1 cellular context compared by ENCODE assay signal in the genomic region with DNA sequence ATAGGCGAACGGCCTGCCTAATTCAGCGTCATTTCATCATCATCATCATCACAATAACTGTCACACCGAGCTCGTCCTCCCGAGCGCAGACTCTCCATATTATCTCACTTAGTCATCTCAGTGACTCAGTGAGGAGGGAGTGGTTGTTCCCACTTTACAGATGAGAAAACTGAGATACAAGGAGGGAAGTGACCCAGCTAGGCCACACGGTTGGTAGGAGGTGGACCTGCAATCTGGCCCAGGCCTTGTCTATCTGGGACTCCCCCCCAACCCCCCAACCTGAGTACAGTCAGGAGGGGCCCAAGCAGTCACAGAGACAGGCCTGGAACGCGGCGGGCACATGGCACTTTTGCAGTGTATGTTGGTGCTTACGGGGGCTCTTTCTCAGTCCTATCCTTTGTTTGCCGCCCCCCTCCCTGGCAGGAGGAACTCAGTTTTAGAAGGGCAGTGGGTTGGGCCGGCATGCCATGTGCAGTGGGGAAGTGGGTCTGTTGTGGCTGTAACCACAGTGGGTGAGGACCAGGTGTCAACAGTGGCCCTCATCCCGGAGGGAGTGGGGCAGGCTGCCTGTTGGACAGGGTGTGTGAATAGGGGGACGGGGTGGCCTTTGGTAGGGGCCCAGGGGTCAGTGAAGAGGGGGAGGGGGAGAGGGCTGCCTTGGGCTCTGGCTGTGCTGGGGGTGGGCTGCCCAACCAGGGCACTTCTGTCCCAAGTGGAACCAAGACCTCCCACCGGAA.
TF ChIP-seq lines count a peak whose summit lies in the region.

No MANE protein-coding gene starts in this region.

TF ChIP-seq in K562, 482 proteins besides CTCF, POLR2A, EP300 and RAD21 (continued from another document):
- TF ChIP-seq, protein P1, sequence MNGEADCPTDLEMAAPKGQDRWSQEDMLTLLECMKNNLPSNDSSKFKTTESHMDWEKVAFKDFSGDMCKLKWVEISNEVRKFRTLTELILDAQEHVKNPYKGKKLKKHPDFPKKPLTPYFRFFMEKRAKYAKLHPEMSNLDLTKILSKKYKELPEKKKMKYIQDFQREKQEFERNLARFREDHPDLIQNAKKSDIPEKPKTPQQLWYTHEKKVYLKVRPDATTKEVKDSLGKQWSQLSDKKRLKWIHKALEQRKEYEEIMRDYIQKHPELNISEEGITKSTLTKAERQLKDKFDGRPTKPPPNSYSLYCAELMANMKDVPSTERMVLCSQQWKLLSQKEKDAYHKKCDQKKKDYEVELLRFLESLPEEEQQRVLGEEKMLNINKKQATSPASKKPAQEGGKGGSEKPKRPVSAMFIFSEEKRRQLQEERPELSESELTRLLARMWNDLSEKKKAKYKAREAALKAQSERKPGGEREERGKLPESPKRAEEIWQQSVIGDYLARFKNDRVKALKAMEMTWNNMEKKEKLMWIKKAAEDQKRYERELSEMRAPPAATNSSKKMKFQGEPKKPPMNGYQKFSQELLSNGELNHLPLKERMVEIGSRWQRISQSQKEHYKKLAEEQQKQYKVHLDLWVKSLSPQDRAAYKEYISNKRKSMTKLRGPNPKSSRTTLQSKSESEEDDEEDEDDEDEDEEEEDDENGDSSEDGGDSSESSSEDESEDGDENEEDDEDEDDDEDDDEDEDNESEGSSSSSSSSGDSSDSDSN (IDR thresholded peaks at IDR 0.05; ENCODE audit: borderline replicate concordance in 1 of 2, low read depth in 2 of 2, low read length in 2 of 2): no peak
- TF ChIP-seq DDX20 (tag; IDR thresholded peaks at IDR 0.05; ENCODE audit: low read depth) (no peak), SRSF3 (IDR thresholded peaks at IDR 0.05; ENCODE audit: insufficient read depth, low read length) (no peak), IFI16 (CRISPR knock-in tag; IDR thresholded peaks at IDR 0.05) (no peak), SUPT5H (IDR thresholded peaks at IDR 0.05) (no peak), FOSL1 (tag; conservative IDR thresholded peaks at IDR 0.05) (peak; percentile 79), HMG20A (CRISPR knock-in tag; conservative IDR thresholded peaks at IDR 0.05) (no peak), HDGF (IDR thresholded peaks at IDR 0.05) (no peak), RCOR1 (IDR thresholded peaks at IDR 0.05; ENCODE audit: borderline replicate concordance in 1 of 2, low read depth in 2 of 2, low read length in 2 of 2) (peak; percentile 26 to 94; a peak in 2 of 4 replicates), RBM39 (optimal IDR thresholded peaks at IDR 0.05; ENCODE audit: low read depth, low read length) (peak; percentile 29), NR1H2 (CRISPR knock-in tag; IDR thresholded peaks at IDR 0.05) (no peak), FUS (optimal IDR thresholded peaks at IDR 0.05; ENCODE audit: low read depth, low read length) (no peak), CHD4 (IDR thresholded peaks at IDR 0.05; ENCODE audit: insufficient read depth, insufficient replicate concordance, low read depth, low read length, poor library complexity, severe bottlenecking) (peak; percentile 82), MTF1 (CRISPR knock-in tag; IDR thresholded peaks at IDR 0.05; ENCODE audit: borderline replicate concordance) (no peak), PTBP1 (IDR thresholded peaks at IDR 0.05; ENCODE audit: low read depth, low read length) (peak; percentile 88; the same call in 1 of the 2 replicates), SMARCC2 (IDR thresholded peaks at IDR 0.05; ENCODE audit: low read depth) (no peak), RUNX1 (IDR thresholded peaks at IDR 0.05; ENCODE audit: low read depth) (no peak), E2F3 (CRISPR knock-in tag; IDR thresholded peaks at IDR 0.05) (no peak), KAT8 (IDR thresholded peaks at IDR 0.05; ENCODE audit: low read depth) (no peak), GABPB1 (CRISPR knock-in tag; IDR thresholded peaks at IDR 0.05) (no peak), CREM (IDR thresholded peaks at IDR 0.05; ENCODE audit: low read depth) (no peak), SOX6 (IDR thresholded peaks at IDR 0.05) (no peak), DPF2 (IDR thresholded peaks at IDR 0.05) (peak; percentile 36; the same call in 1 of the 2 replicates), SNIP1 (IDR thresholded peaks at IDR 0.05; ENCODE audit: low read depth) (no peak), TARDBP (IDR thresholded peaks at IDR 0.05) (no peak), MYNN (IDR thresholded peaks at IDR 0.05) (no peak), MYNN (CRISPR knock-in tag; IDR thresholded peaks at IDR 0.05) (no peak), SLC30A9 (CRISPR knock-in tag; IDR thresholded peaks at IDR 0.05) (no peak), RBM25 (IDR thresholded peaks at IDR 0.05; ENCODE audit: low read depth, low read length, severe bottlenecking) (peak; percentile 98), ZFX (CRISPR knock-in tag; IDR thresholded peaks at IDR 0.05) (no peak), HLTF (IDR thresholded peaks at IDR 0.05) (no peak), CBX8 (IDR thresholded peaks at IDR 0.05; ENCODE audit: borderline replicate concordance, extremely low read depth, low read depth, low read length, poor library complexity, severe bottlenecking) (no peak), SAFB2 (IDR thresholded peaks at IDR 0.05; ENCODE audit: borderline replicate concordance, low read depth, low read length, severe bottlenecking) (no peak), CBX1 (IDR thresholded peaks at IDR 0.05; ENCODE audit: low read depth) (peak; percentile 85; the same call in 1 of the 2 replicates), SP2 (IDR thresholded peaks at IDR 0.05; ENCODE audit: extremely low read depth, low read depth, low read length, poor library complexity, severe bottlenecking) (no peak), ZKSCAN1 (IDR thresholded peaks at IDR 0.05; ENCODE audit: low read depth, low read length) (0 out of 2 replicates have a peak, but pooled peaks have one; percentile 15), CBX3 (IDR thresholded peaks at IDR 0.05; ENCODE audit: borderline replicate concordance in 1 of 2, low read length in 2 of 2) (peak in 1 of 2 experiments; percentile 82; a peak in 2 of 3 replicates)
- TF ChIP-seq, protein P2, sequence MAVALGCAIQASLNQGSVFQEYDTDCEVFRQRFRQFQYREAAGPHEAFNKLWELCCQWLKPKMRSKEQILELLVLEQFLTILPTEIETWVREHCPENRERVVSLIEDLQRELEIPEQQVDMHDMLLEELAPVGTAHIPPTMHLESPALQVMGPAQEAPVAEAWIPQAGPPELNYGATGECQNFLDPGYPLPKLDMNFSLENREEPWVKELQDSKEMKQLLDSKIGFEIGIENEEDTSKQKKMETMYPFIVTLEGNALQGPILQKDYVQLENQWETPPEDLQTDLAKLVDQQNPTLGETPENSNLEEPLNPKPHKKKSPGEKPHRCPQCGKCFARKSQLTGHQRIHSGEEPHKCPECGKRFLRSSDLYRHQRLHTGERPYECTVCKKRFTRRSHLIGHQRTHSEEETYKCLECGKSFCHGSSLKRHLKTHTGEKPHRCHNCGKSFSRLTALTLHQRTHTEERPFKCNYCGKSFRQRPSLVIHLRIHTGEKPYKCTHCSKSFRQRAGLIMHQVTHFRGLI (CRISPR knock-in tag; IDR thresholded peaks at IDR 0.05): no peak
- TF ChIP-seq, protein P3, sequence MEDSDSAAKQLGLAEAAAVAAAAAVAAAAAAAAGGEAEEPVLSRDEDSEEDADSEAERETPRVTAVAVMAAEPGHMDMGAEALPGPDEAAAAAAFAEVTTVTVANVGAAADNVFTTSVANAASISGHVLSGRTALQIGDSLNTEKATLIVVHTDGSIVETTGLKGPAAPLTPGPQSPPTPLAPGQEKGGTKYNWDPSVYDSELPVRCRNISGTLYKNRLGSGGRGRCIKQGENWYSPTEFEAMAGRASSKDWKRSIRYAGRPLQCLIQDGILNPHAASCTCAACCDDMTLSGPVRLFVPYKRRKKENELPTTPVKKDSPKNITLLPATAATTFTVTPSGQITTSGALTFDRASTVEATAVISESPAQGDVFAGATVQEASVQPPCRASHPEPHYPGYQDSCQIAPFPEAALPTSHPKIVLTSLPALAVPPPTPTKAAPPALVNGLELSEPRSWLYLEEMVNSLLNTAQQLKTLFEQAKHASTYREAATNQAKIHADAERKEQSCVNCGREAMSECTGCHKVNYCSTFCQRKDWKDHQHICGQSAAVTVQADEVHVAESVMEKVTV (CRISPR knock-in tag; IDR thresholded peaks at IDR 0.05): no peak
- TF ChIP-seq, protein P4, sequence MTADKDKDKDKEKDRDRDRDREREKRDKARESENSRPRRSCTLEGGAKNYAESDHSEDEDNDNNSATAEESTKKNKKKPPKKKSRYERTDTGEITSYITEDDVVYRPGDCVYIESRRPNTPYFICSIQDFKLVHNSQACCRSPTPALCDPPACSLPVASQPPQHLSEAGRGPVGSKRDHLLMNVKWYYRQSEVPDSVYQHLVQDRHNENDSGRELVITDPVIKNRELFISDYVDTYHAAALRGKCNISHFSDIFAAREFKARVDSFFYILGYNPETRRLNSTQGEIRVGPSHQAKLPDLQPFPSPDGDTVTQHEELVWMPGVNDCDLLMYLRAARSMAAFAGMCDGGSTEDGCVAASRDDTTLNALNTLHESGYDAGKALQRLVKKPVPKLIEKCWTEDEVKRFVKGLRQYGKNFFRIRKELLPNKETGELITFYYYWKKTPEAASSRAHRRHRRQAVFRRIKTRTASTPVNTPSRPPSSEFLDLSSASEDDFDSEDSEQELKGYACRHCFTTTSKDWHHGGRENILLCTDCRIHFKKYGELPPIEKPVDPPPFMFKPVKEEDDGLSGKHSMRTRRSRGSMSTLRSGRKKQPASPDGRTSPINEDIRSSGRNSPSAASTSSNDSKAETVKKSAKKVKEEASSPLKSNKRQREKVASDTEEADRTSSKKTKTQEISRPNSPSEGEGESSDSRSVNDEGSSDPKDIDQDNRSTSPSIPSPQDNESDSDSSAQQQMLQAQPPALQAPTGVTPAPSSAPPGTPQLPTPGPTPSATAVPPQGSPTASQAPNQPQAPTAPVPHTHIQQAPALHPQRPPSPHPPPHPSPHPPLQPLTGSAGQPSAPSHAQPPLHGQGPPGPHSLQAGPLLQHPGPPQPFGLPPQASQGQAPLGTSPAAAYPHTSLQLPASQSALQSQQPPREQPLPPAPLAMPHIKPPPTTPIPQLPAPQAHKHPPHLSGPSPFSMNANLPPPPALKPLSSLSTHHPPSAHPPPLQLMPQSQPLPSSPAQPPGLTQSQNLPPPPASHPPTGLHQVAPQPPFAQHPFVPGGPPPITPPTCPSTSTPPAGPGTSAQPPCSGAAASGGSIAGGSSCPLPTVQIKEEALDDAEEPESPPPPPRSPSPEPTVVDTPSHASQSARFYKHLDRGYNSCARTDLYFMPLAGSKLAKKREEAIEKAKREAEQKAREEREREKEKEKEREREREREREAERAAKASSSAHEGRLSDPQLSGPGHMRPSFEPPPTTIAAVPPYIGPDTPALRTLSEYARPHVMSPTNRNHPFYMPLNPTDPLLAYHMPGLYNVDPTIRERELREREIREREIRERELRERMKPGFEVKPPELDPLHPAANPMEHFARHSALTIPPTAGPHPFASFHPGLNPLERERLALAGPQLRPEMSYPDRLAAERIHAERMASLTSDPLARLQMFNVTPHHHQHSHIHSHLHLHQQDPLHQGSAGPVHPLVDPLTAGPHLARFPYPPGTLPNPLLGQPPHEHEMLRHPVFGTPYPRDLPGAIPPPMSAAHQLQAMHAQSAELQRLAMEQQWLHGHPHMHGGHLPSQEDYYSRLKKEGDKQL (CRISPR knock-in tag; IDR thresholded peaks at IDR 0.05; ENCODE audit: borderline replicate concordance): 0 out of 2 replicates have a peak, but pooled peaks have one; percentile 10
- TF ChIP-seq, protein P5, sequence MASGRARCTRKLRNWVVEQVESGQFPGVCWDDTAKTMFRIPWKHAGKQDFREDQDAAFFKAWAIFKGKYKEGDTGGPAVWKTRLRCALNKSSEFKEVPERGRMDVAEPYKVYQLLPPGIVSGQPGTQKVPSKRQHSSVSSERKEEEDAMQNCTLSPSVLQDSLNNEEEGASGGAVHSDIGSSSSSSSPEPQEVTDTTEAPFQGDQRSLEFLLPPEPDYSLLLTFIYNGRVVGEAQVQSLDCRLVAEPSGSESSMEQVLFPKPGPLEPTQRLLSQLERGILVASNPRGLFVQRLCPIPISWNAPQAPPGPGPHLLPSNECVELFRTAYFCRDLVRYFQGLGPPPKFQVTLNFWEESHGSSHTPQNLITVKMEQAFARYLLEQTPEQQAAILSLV (tag; IDR thresholded peaks at IDR 0.05): no peak
- TF ChIP-seq, protein P6, sequence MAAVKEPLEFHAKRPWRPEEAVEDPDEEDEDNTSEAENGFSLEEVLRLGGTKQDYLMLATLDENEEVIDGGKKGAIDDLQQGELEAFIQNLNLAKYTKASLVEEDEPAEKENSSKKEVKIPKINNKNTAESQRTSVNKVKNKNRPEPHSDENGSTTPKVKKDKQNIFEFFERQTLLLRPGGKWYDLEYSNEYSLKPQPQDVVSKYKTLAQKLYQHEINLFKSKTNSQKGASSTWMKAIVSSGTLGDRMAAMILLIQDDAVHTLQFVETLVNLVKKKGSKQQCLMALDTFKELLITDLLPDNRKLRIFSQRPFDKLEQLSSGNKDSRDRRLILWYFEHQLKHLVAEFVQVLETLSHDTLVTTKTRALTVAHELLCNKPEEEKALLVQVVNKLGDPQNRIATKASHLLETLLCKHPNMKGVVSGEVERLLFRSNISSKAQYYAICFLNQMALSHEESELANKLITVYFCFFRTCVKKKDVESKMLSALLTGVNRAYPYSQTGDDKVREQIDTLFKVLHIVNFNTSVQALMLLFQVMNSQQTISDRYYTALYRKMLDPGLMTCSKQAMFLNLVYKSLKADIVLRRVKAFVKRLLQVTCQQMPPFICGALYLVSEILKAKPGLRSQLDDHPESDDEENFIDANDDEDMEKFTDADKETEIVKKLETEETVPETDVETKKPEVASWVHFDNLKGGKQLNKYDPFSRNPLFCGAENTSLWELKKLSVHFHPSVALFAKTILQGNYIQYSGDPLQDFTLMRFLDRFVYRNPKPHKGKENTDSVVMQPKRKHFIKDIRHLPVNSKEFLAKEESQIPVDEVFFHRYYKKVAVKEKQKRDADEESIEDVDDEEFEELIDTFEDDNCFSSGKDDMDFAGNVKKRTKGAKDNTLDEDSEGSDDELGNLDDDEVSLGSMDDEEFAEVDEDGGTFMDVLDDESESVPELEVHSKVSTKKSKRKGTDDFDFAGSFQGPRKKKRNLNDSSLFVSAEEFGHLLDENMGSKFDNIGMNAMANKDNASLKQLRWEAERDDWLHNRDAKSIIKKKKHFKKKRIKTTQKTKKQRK (IDR thresholded peaks at IDR 0.05; ENCODE audit: borderline replicate concordance, low read depth, low read length): no peak
